In genomic region chr2:228875152-228875875, GRCh38 we compare ENCODE assay signal across 17 cellular contexts.
A peak's percentile ranks its signal among the peaks of the same experiment; 100 is the strongest.
DNase-seq lines count a peak whose midpoint lies in the region; ATAC-seq and TF ChIP-seq lines count a peak whose summit lies in the region.
"Had no signal": no experiment of that assay in that cellular context is flagged by ENCODE, and none has a peak within 500 bp of the region (broad histone marks: within the 10 kb centered on the region; RNA-seq: fewer than 3 reads in every experiment).

No MANE protein-coding gene starts in this region.

- 58 to 59% (median 59%) methylated on average over 5 of the region's 5 CpGs for WGBS in heart left ventricle, 4 donors

- intact Hi-C loops in heart left ventricle (cut with DNase I) (no loop called here), Right ventricle myocardium inferior (cut with DNase I) (no loop called here)

- DNase-seq in heart left ventricle (no peak), Right ventricle myocardium inferior (ENCODE audit: missing footprints) (no peak), SJCRH30 (peak; percentile 38 to 85), foreskin fibroblast (peak; percentile 69 to 75), WERI-Rb-1 (no peak)
- DNase-seq: activated CD8-positive, alpha-beta T cell treated with anti-CD3 and anti-CD28 coated beads, Interleukin-2, amount 10 ng/mL, durations not matched to agents 7 days and 5 days; amygdala; erythroblast; H9; IMR-90; left ventricle myocardium superior; NCI-H1092 treated with DMSO at 0.1 percent for 48 hours had no signal

- TF ChIP-seq POLR2A in heart left ventricle (IDR thresholded peaks at IDR 0.05): no peak

- peak in 3 of 4 donors; percentile 22 to 81 (median 71) for ATAC-seq in heart left ventricle
- ATAC-seq in Right ventricle myocardium inferior: no peak
- no peak for ATAC-seq in GM19035 (IDR thresholded peaks at IDR 0.05; ENCODE audit: unreplicated experiment)
- ATAC-seq in GM21390 (IDR thresholded peaks at IDR 0.05; ENCODE audit: unreplicated experiment): no peak
- ATAC-seq in GM19397 (IDR thresholded peaks at IDR 0.05; ENCODE audit: unreplicated experiment): no peak
- ATAC-seq: activated CD8-positive, alpha-beta T cell treated with anti-CD3 and anti-CD28 coated beads, Interleukin-2, amount 10 ng/mL, durations not matched to agents 7 days and 5 days; activated T-helper 17 cell treated with anti-CD3 and anti-CD28 coated beads, Interleukin-2, amount 50 U/mL, for 72 hours; left ventricle myocardium superior had no signal

- H3K4me3 ChIP-seq in heart left ventricle: no peak overlapping the region
- no peak overlapping the region for H3K4me3 ChIP-seq in SJCRH30
- H3K4me3 ChIP-seq in foreskin fibroblast (ENCODE audit: low read depth in 1 of 2, low read length in 2 of 2): no peak overlapping the region
- H3K4me3 ChIP-seq in WERI-Rb-1 (ENCODE audit: low read depth, low read length): no peak overlapping the region

- H3K27ac ChIP-seq in heart left ventricle (no peak overlapping the region), SJCRH30 (peak overlapping the region; percentile 18; the same call in 1 of the 2 replicates), WERI-Rb-1 (no peak overlapping the region)
- H3K27ac ChIP-seq: VCaP had no signal

- H3K36me3 ChIP-seq in heart left ventricle (no peaks in the 10 kb centered on the region), SJCRH30 (no peaks in the 10 kb centered on the region), WERI-Rb-1 (no peaks in the 10 kb centered on the region)

- H3K9me3 ChIP-seq in heart left ventricle (peaks cover 0 to 9% (median 0%) of the 10 kb centered on the region in 12 donors), SJCRH30 (replicated peaks) (no peaks in the 10 kb centered on the region; the same call in 1 of the 2 replicates), WERI-Rb-1 (ENCODE audit: severe bottlenecking) (no peaks in the 10 kb centered on the region)

- H3K27me3 ChIP-seq in heart left ventricle (no peaks in the 10 kb centered on the region), SJCRH30 (no peaks in the 10 kb centered on the region), WERI-Rb-1 (ENCODE audit: insufficient read depth, low read depth, severe bottlenecking) (no peaks in the 10 kb centered on the region)

- TF ChIP-seq CTCF in heart left ventricle (IDR thresholded peaks at IDR 0.05): no peak
- TF ChIP-seq CTCF in foreskin fibroblast (IDR thresholded peaks at IDR 0.05; ENCODE audit: low read depth, low read length): no peak
- no peak for TF ChIP-seq CTCF in WERI-Rb-1 (IDR thresholded peaks at IDR 0.05; ENCODE audit: low read depth, low read length)

- peaks cover 0 to 10% (median 0%) of the 10 kb centered on the region in 12 donors for H3K4me1 ChIP-seq in heart left ventricle
- H3K4me1 ChIP-seq in SJCRH30: peaks cover 25% of the 10 kb centered on the region

Comparison
In these comparisons a context has a peak if more than half of its experiments do, and no peak if none do; other contexts are left out.
1. ATAC-seq: peak in heart left ventricle (3 of 4); none in Right ventricle myocardium inferior (single experiment), GM19035 (single experiment), GM21390 (single experiment) and GM19397 (single experiment).
2. DNase-seq: peak in SJCRH30 (2 of 2) and foreskin fibroblast (2 of 2); none in heart left ventricle (0 of 5), Right ventricle myocardium inferior (single experiment) and WERI-Rb-1 (single experiment).